ENCODE assay signal across 8 cellular contexts in the genomic region with DNA sequence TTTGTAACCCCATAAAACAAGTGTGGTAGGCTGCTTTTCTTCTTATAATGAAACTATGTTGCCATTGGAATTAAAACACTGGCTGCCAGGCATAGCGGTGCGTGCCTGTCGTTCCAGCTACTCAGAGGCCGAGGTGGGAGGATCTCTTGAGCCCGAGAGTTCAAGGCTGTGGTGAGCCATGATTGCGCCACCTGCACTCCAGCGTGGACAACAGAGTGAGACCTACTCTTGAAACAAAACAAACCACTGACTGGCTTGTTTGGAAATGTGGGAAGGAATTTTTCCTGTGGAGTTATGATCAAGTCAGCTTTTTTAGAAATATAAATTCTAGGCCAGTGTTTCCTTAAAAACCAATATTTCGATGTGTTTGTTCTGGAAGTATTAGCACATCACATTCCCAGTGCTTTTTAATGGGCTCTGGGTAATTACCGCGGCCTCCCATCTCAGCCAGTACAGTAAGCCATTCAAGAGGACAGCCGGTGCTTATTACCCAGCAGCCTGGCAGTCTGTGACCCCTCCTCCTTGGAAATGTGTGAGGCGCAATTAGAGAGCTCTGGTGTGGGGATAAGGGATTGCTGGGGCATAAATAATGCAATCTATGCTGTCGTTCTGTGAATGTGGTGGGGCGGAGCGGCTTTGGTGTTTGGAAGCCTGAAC. TPM values are rescaled to one million over a fixed set of nuclear protein-coding genes. Genes with fewer than 3 reads are reported as not detected.
DNase-seq lines count a peak whose midpoint lies in the region; ATAC-seq and TF ChIP-seq lines count a peak whose summit lies in the region.

No MANE protein-coding gene starts in this region.

- H3K27me3 ChIP-seq in Peyer's patch (no peaks in the 10 kb centered on the region), esophagus muscularis mucosa (no peaks in the 10 kb centered on the region)

- no peak for TF ChIP-seq POLR2A in Peyer's patch (IDR thresholded peaks at IDR 0.05)
- no peak for TF ChIP-seq POLR2A in esophagus muscularis mucosa (IDR thresholded peaks at IDR 0.05; ENCODE audit: low read depth)

- H3K4me3 ChIP-seq in Peyer's patch (no peak overlapping the region), esophagus muscularis mucosa (peak overlapping the region in 2 of 4 donors; percentile 4 to 12)

- TF ChIP-seq CTCF in Peyer's patch (IDR thresholded peaks at IDR 0.05) (no peak), esophagus muscularis mucosa (IDR thresholded peaks at IDR 0.05) (no peak)

- H3K27ac ChIP-seq in Peyer's patch, result peak overlapping the region in 3 of 4 donors; percentile 38 to 75 (median 62)
- H3K27ac ChIP-seq in esophagus muscularis mucosa (replicated peaks in 1 of 4), result peak overlapping the region; percentile 65 to 86 (median 83)

- intact Hi-C loops in esophagus muscularis mucosa (cut with DNase I), result no loop called here

- H3K36me3 ChIP-seq in Peyer's patch (no peaks in the 10 kb centered on the region), esophagus muscularis mucosa (peaks cover 0 to 14% (median 7%) of the 10 kb centered on the region in 4 donors)

- no peak for TF ChIP-seq EP300 in esophagus muscularis mucosa (IDR thresholded peaks at IDR 0.05)

- no peak for ATAC-seq in GM21528 (IDR thresholded peaks at IDR 0.05; ENCODE audit: low FRiP score, unreplicated experiment)

- H3K4me1 ChIP-seq in Peyer's patch, result peaks cover 0 to 44% (median 1%) of the 10 kb centered on the region in 4 donors
- peaks cover 71 to 80% (median 77%) of the 10 kb centered on the region in 4 donors for H3K4me1 ChIP-seq in esophagus muscularis mucosa

- no peaks in the 10 kb centered on the region for H3K9me3 ChIP-seq in Peyer's patch
- no peaks in the 10 kb centered on the region for H3K9me3 ChIP-seq in esophagus muscularis mucosa

- WGBS in esophagus muscularis mucosa, result 41% methylated on average over 15 of the region's 15 CpGs

- peak; percentile 60 for DNase-seq in HK-2 (ENCODE audit: unreplicated experiment)
- peak in 1 of 3 donors; percentile 78 for DNase-seq in Peyer's patch
- DNase-seq in esophagus muscularis mucosa (ENCODE audit: extremely low spot score), result peak; percentile 91
- DNase-seq in non-pigmented ciliary epithelial cell (ENCODE audit: low read depth), result peak; percentile 91
- no peak for DNase-seq in activated CD4-positive, CD25-positive, alpha-beta regulatory T cell (lab: John Stamatoyannopoulos, UW)
- DNase-seq in stimulated activated CD4-positive, alpha-beta T cell treated with anti-CD3 and anti-CD28 coated beads, Interleukin-1b, Interleukin-23, amount 100 ng/mL, for 48 hours, result no peak
- DNase-seq in RPMI8226, result no peak

RNA-seq across cellular contexts. Expression of a gene that starts 58.3 kb away (rescaled TPM):
- total RNA-seq in Peyer's patch (100 to 1,000 TPM in 3 of 4 donors, 10 to 100 TPM in 1; 96.2 to 283 (median 125) TPM), esophagus muscularis mucosa (10 to 100 TPM; 45.7 to 74.8 (median 57.7) TPM)

Comparison
In these comparisons a context has a peak if more than half of its experiments do, and no peak if none do; other contexts are left out.
1. DNase-seq: peak in HK-2 (single experiment), esophagus muscularis mucosa (single experiment) and non-pigmented ciliary epithelial cell (single experiment); none in activated CD4-positive, CD25-positive, alpha-beta regulatory T cell (0 of 4), stimulated activated CD4-positive, alpha-beta T cell treated with anti-CD3 and anti-CD28 coated beads, Interleukin-1b, Interleukin-23, amount 100 ng/mL, for 48 hours (single experiment) and RPMI8226 (single experiment).